In genomic region chr9:123401879-123402513, GRCh38 we compare ENCODE assay signal across 8 cellular contexts. TPM values are rescaled to one million over a fixed set of nuclear protein-coding genes. Genes with fewer than 3 reads are reported as not detected.
DNase-seq lines count a peak whose midpoint lies in the region; ATAC-seq and TF ChIP-seq lines count a peak whose summit lies in the region.

No MANE protein-coding gene starts in this region.

- H3K4me3 ChIP-seq in GM23248 (no peak overlapping the region), lower lobe of right lung (peak overlapping the region; percentile 14)

- H3K4me1 ChIP-seq in GM23248 (ENCODE audit: insufficient read depth) (no peaks in the 10 kb centered on the region), lower lobe of right lung (no peaks in the 10 kb centered on the region)

- H3K27me3 Mint-ChIP-seq in chondrocyte (ENCODE audit: low read depth), result no peaks in the 10 kb centered on the region

- peaks cover 10% of the 10 kb centered on the region for H3K4me1 Mint-ChIP-seq in chondrocyte (ENCODE audit: low read depth)

- 0 out of 2 replicates have a peak overlapping the region, but pooled peaks have one; percentile 33 for H2AFZ ChIP-seq in GM23248

- H3K27ac ChIP-seq in GM23248 (no peak overlapping the region), lower lobe of right lung (no peak overlapping the region)

- no peaks in the 10 kb centered on the region for H3K36me3 ChIP-seq in GM23248 (ENCODE audit: low read depth)
- H3K36me3 ChIP-seq in lower lobe of right lung, result peaks cover 4% of the 10 kb centered on the region

- H3K27me3 ChIP-seq in GM23248 (replicated peaks; ENCODE audit: insufficient read depth), result no peaks in the 10 kb centered on the region
- no peaks in the 10 kb centered on the region for H3K27me3 ChIP-seq in lower lobe of right lung (ENCODE audit: low read depth)

- TF ChIP-seq CTCF in chondrocyte (IDR thresholded peaks at IDR 0.05), result peak; percentile 85
- peak; percentile 56 for TF ChIP-seq CTCF in lower lobe of right lung (IDR thresholded peaks at IDR 0.05)

- no peak overlapping the region for H3K27ac Mint-ChIP-seq in chondrocyte (ENCODE audit: unreplicated experiment)

- H3K9me3 Mint-ChIP-seq in chondrocyte (ENCODE audit: low read depth), result no peaks in the 10 kb centered on the region

- H3K4me3 Mint-ChIP-seq in chondrocyte (ENCODE audit: unreplicated experiment), result no peak overlapping the region

- DNase-seq in CD1c-positive myeloid dendritic cell (ENCODE audit: extremely low spot score) (peak; percentile 6), GM23248 (peak; percentile 73), NCI-H82 treated with DMSO at 0.1 percent for 48 hours (lab: John Stamatoyannopoulos, UW; ENCODE audit: unreplicated experiment) (peak; percentile 5), chondrocyte (ENCODE audit: low spot score) (no peak), lower lobe of right lung (no peak)

- H3K9ac ChIP-seq in GM23248, result no peak overlapping the region

- peak; percentile 56 to 67 for ATAC-seq in lower lobe of right lung
- no peak for ATAC-seq in GM18909 (IDR thresholded peaks at IDR 0.05; ENCODE audit: poor library complexity, unreplicated experiment)
- no peak for ATAC-seq in GM21825 (IDR thresholded peaks at IDR 0.05; ENCODE audit: unreplicated experiment)
- ATAC-seq in GM18867 (IDR thresholded peaks at IDR 0.05; ENCODE audit: unreplicated experiment), result no peak

- in situ Hi-C loops in GM23248 (cut with MboI), result no loop called here

- WGBS in GM23248 (ENCODE audit: low coverage in 1 of 2, low lambda C conversion rate in 2 of 2, missing lambda C conversion rate in 2 of 2), 2 experiments, result 16 to 21% methylated on average over 9 of the region's 9 CpGs

- H3K36me3 Mint-ChIP-seq in chondrocyte (ENCODE audit: low read depth), result no peaks in the 10 kb centered on the region

- intact Hi-C loops in lower lobe of right lung (cut with DNase I), result no loop called here

- H4K20me1 ChIP-seq in GM23248 (ENCODE audit: insufficient read depth), result no peaks in the 10 kb centered on the region

- H3K9me3 ChIP-seq in GM23248 (ENCODE audit: low read depth), result no peaks in the 10 kb centered on the region
- H3K9me3 ChIP-seq in lower lobe of right lung, result no peaks in the 10 kb centered on the region

- H3K79me2 ChIP-seq in GM23248 (ENCODE audit: insufficient read depth), result no peaks in the 10 kb centered on the region

- H3K4me2 ChIP-seq in GM23248 (ENCODE audit: unreplicated experiment), result no peak overlapping the region

- no peaks in the 10 kb centered on the region for H3F3A ChIP-seq in GM23248 (ENCODE audit: insufficient read depth)

- no peaks in the 10 kb centered on the region for H3K9me2 ChIP-seq in GM23248 (ENCODE audit: insufficient read depth)

RNA-seq across cellular contexts. Expression of gene CRB2, which starts 46.0 kb away (rescaled TPM):
- not detected in 2 replicates for total RNA-seq in GM23248 (2014; rRNA removed; shearing (Covaris generic))
- polyA plus RNA-seq in GM23248 (2016; fragmentation: Nextera tagmentation; extraction: Ambion mirVana), result not detected in 2 replicates
- total RNA-seq in chondrocyte (0.07 TPM in 1 of 3 replicates, not detected in the others), lower lobe of right lung (not detected)

Comparison
In these comparisons a context has a peak if more than half of its experiments do, and no peak if none do; other contexts are left out.
1. DNase-seq: peak in CD1c-positive myeloid dendritic cell (single experiment), GM23248 (single experiment) and NCI-H82 treated with DMSO at 0.1 percent for 48 hours (single experiment); none in chondrocyte (single experiment) and lower lobe of right lung (single experiment).
2. ATAC-seq: peak in lower lobe of right lung (2 of 2); none in GM18909 (single experiment), GM21825 (single experiment) and GM18867 (single experiment).